2 cellular contexts compared by ENCODE assay signal in the genomic region with DNA sequence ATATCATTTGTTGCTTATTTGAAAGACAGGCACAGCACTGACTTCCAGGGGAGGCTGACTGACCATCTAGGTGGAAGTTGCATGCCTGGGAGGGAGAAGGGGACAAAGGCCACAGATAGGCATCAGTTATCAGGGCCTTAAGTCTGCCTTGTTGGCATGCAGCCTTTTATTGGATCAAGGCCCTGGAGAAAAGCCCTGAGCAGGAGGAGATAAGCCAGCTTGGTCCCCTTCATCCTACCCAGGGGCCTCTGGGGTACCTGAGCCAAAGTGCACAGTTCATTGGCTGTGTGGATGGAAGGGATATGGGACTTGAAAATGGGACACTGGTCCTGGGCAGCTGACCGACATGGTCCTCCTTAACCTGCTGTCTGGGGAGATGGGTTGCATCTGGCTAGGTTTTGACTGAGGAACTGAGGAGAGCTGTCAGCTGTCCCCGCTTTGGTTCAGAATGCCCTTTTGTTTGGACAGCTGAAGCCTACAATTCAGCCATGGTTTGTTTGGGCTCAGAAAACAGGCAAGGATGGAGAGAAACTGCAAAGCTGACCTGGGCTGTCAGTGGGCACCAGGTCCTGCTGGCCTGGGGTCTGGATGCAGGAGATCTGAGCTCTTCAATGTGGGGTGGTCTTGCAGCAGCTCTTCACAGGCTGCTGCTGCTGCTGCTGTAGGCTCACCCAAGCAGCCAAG.
A peak's percentile ranks its signal among the peaks of the same experiment; 100 is the strongest.
TF ChIP-seq lines count a peak whose summit lies in the region.

No MANE protein-coding gene starts in this region.

TF ChIP-seq in WTC11, 78 proteins besides CTCF, POLR2A, EP300 and RAD21:
- TF ChIP-seq, protein P1, sequence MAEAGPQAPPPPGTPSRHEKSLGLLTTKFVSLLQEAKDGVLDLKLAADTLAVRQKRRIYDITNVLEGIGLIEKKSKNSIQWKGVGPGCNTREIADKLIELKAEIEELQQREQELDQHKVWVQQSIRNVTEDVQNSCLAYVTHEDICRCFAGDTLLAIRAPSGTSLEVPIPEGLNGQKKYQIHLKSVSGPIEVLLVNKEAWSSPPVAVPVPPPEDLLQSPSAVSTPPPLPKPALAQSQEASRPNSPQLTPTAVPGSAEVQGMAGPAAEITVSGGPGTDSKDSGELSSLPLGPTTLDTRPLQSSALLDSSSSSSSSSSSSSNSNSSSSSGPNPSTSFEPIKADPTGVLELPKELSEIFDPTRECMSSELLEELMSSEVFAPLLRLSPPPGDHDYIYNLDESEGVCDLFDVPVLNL (CRISPR knock-in tag; IDR thresholded peaks at IDR 0.05; ENCODE audit: borderline replicate concordance, low read depth) = no peak
- no peak for TF ChIP-seq ZNF423 (CRISPR knock-in tag; IDR thresholded peaks at IDR 0.05)
- TF ChIP-seq ZNF416 (CRISPR knock-in tag; IDR thresholded peaks at IDR 0.05) = no peak
- TF ChIP-seq, protein P2, sequence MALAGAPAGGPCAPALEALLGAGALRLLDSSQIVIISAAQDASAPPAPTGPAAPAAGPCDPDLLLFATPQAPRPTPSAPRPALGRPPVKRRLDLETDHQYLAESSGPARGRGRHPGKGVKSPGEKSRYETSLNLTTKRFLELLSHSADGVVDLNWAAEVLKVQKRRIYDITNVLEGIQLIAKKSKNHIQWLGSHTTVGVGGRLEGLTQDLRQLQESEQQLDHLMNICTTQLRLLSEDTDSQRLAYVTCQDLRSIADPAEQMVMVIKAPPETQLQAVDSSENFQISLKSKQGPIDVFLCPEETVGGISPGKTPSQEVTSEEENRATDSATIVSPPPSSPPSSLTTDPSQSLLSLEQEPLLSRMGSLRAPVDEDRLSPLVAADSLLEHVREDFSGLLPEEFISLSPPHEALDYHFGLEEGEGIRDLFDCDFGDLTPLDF (CRISPR knock-in tag; IDR thresholded peaks at IDR 0.05) = no peak
- no peak for TF ChIP-seq JAZF1 (CRISPR knock-in tag; IDR thresholded peaks at IDR 0.05)
- TF ChIP-seq, protein P3, sequence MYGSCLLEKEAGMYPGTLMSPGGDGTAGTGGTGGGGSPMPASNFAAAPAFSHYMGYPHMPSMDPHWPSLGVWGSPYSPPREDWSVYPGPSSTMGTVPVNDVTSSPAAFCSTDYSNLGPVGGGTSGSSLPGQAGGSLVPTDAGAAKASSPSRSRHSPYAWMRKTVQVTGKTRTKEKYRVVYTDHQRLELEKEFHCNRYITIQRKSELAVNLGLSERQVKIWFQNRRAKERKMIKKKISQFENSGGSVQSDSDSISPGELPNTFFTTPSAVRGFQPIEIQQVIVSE (CRISPR knock-in tag; IDR thresholded peaks at IDR 0.05; ENCODE audit: borderline replicate concordance) = no peak
- TF ChIP-seq, protein P4, sequence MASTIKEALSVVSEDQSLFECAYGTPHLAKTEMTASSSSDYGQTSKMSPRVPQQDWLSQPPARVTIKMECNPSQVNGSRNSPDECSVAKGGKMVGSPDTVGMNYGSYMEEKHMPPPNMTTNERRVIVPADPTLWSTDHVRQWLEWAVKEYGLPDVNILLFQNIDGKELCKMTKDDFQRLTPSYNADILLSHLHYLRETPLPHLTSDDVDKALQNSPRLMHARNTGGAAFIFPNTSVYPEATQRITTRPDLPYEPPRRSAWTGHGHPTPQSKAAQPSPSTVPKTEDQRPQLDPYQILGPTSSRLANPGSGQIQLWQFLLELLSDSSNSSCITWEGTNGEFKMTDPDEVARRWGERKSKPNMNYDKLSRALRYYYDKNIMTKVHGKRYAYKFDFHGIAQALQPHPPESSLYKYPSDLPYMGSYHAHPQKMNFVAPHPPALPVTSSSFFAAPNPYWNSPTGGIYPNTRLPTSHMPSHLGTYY (CRISPR knock-in tag; IDR thresholded peaks at IDR 0.05) = no peak
- TF ChIP-seq, protein P5, sequence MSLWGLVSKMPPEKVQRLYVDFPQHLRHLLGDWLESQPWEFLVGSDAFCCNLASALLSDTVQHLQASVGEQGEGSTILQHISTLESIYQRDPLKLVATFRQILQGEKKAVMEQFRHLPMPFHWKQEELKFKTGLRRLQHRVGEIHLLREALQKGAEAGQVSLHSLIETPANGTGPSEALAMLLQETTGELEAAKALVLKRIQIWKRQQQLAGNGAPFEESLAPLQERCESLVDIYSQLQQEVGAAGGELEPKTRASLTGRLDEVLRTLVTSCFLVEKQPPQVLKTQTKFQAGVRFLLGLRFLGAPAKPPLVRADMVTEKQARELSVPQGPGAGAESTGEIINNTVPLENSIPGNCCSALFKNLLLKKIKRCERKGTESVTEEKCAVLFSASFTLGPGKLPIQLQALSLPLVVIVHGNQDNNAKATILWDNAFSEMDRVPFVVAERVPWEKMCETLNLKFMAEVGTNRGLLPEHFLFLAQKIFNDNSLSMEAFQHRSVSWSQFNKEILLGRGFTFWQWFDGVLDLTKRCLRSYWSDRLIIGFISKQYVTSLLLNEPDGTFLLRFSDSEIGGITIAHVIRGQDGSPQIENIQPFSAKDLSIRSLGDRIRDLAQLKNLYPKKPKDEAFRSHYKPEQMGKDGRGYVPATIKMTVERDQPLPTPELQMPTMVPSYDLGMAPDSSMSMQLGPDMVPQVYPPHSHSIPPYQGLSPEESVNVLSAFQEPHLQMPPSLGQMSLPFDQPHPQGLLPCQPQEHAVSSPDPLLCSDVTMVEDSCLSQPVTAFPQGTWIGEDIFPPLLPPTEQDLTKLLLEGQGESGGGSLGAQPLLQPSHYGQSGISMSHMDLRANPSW (CRISPR knock-in tag; conservative IDR thresholded peaks at IDR 0.05; ENCODE audit: low read depth) = no peak
- no peak for TF ChIP-seq ZNF138 (CRISPR knock-in tag; conservative IDR thresholded peaks at IDR 0.05)
- no peak for TF ChIP-seq TP53 (CRISPR knock-in tag; IDR thresholded peaks at IDR 0.05)
- no peak for TF ChIP-seq TEAD4 (CRISPR knock-in tag; IDR thresholded peaks at IDR 0.05)
- no peak for TF ChIP-seq GABPB1 (CRISPR knock-in tag; IDR thresholded peaks at IDR 0.05)
- TF ChIP-seq ATF1 (CRISPR knock-in tag; IDR thresholded peaks at IDR 0.05) = no peak
- TF ChIP-seq IRF2 (CRISPR knock-in tag; IDR thresholded peaks at IDR 0.05; ENCODE audit: borderline replicate concordance, low read depth) = no peak
- no peak for TF ChIP-seq ZNF317 (CRISPR knock-in tag; IDR thresholded peaks at IDR 0.05; ENCODE audit: borderline replicate concordance, low read depth)
- TF ChIP-seq CREB1 (CRISPR knock-in tag; IDR thresholded peaks at IDR 0.05) = no peak
- TF ChIP-seq ELF4 (CRISPR knock-in tag; IDR thresholded peaks at IDR 0.05; ENCODE audit: low read depth) = no peak

TF ChIP-seq in HepG2, 621 proteins besides CTCF, POLR2A, EP300 and RAD21 (continued from another document and continues in another):
- TF ChIP-seq, protein P6, sequence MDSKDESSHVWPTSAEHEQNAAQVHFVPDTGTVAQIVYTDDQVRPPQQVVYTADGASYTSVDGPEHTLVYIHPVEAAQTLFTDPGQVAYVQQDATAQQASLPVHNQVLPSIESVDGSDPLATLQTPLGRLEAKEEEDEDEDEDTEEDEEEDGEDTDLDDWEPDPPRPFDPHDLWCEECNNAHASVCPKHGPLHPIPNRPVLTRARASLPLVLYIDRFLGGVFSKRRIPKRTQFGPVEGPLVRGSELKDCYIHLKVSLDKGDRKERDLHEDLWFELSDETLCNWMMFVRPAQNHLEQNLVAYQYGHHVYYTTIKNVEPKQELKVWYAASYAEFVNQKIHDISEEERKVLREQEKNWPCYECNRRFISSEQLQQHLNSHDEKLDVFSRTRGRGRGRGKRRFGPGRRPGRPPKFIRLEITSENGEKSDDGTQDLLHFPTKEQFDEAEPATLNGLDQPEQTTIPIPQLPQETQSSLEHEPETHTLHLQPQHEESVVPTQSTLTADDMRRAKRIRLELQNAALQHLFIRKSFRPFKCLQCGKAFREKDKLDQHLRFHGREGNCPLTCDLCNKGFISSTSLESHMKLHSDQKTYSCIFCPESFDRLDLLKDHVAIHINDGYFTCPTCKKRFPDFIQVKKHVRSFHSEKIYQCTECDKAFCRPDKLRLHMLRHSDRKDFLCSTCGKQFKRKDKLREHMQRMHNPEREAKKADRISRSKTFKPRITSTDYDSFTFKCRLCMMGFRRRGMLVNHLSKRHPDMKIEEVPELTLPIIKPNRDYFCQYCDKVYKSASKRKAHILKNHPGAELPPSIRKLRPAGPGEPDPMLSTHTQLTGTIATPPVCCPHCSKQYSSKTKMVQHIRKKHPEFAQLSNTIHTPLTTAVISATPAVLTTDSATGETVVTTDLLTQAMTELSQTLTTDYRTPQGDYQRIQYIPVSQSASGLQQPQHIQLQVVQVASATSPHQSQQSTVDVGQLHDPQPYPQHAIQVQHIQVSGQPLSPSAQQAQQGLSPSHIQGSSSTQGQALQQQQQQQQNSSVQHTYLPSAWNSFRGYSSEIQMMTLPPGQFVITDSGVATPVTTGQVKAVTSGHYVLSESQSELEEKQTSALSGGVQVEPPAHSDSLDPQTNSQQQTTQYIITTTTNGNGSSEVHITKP (CRISPR knock-in tag; IDR thresholded peaks at IDR 0.05; ENCODE audit: low read depth) = no peak
- TF ChIP-seq CAMTA2 (CRISPR knock-in tag; IDR thresholded peaks at IDR 0.05; ENCODE audit: borderline replicate concordance) (no peak), GFI1 (CRISPR knock-in tag; IDR thresholded peaks at IDR 0.05; ENCODE audit: borderline replicate concordance) (no peak), ETV5 (CRISPR knock-in tag; IDR thresholded peaks at IDR 0.05; ENCODE audit: borderline replicate concordance) (peak; percentile 15; the same call in 1 of the 2 replicates), HMG20B (CRISPR knock-in tag; conservative IDR thresholded peaks at IDR 0.05) (no peak), PAX8 (CRISPR knock-in tag; IDR thresholded peaks at IDR 0.05; ENCODE audit: borderline replicate concordance) (no peak), CENPT (CRISPR knock-in tag; IDR thresholded peaks at IDR 0.05; ENCODE audit: low read depth) (no peak), MXI1 (IDR thresholded peaks at IDR 0.05; ENCODE audit: borderline replicate concordance, low read depth, low read length) (no peak), ZBTB7A (CRISPR knock-in tag; IDR thresholded peaks at IDR 0.05) (no peak), NFYC (CRISPR knock-in tag; IDR thresholded peaks at IDR 0.05) (no peak), HNRNPUL1 (IDR thresholded peaks at IDR 0.05; ENCODE audit: low read depth, low read length) (no peak), ZBTB8A (CRISPR knock-in tag; IDR thresholded peaks at IDR 0.05; ENCODE audit: borderline replicate concordance, low read depth) (no peak), ZKSCAN8 (CRISPR knock-in tag; IDR thresholded peaks at IDR 0.05; ENCODE audit: borderline replicate concordance) (no peak)
- TF ChIP-seq, protein P7, sequence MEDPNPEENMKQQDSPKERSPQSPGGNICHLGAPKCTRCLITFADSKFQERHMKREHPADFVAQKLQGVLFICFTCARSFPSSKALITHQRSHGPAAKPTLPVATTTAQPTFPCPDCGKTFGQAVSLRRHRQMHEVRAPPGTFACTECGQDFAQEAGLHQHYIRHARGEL (CRISPR knock-in tag; IDR thresholded peaks at IDR 0.05) = no peak
- TF ChIP-seq, protein P8, sequence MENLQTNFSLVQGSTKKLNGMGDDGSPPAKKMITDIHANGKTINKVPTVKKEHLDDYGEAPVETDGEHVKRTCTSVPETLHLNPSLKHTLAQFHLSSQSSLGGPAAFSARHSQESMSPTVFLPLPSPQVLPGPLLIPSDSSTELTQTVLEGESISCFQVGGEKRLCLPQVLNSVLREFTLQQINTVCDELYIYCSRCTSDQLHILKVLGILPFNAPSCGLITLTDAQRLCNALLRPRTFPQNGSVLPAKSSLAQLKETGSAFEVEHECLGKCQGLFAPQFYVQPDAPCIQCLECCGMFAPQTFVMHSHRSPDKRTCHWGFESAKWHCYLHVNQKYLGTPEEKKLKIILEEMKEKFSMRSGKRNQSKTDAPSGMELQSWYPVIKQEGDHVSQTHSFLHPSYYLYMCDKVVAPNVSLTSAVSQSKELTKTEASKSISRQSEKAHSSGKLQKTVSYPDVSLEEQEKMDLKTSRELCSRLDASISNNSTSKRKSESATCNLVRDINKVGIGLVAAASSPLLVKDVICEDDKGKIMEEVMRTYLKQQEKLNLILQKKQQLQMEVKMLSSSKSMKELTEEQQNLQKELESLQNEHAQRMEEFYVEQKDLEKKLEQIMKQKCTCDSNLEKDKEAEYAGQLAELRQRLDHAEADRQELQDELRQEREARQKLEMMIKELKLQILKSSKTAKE (CRISPR knock-in tag; IDR thresholded peaks at IDR 0.05; ENCODE audit: borderline replicate concordance) = no peak
- TF ChIP-seq, protein P9, sequence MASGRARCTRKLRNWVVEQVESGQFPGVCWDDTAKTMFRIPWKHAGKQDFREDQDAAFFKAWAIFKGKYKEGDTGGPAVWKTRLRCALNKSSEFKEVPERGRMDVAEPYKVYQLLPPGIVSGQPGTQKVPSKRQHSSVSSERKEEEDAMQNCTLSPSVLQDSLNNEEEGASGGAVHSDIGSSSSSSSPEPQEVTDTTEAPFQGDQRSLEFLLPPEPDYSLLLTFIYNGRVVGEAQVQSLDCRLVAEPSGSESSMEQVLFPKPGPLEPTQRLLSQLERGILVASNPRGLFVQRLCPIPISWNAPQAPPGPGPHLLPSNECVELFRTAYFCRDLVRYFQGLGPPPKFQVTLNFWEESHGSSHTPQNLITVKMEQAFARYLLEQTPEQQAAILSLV (CRISPR knock-in tag; IDR thresholded peaks at IDR 0.05; ENCODE audit: borderline replicate concordance) = no peak
- TF ChIP-seq, protein P10, sequence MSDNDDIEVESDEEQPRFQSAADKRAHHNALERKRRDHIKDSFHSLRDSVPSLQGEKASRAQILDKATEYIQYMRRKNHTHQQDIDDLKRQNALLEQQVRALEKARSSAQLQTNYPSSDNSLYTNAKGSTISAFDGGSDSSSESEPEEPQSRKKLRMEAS (IDR thresholded peaks at IDR 0.05) = no peak
- TF ChIP-seq, protein P11, sequence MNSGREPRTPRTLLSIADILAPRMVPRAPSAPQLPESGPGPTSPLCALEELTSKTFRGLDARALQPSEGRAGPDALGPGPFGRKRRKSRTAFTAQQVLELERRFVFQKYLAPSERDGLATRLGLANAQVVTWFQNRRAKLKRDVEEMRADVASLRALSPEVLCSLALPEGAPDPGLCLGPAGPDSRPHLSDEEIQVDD (CRISPR knock-in tag; IDR thresholded peaks at IDR 0.05; ENCODE audit: borderline replicate concordance) = no peak
- TF ChIP-seq, protein P12, sequence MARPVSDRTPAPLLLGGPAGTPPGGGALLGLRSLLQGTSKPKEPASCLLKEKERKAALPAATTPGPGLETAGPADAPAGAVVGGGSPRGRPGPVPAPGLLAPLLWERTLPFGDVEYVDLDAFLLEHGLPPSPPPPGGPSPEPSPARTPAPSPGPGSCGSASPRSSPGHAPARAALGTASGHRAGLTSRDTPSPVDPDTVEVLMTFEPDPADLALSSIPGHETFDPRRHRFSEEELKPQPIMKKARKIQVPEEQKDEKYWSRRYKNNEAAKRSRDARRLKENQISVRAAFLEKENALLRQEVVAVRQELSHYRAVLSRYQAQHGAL (CRISPR knock-in tag; IDR thresholded peaks at IDR 0.05; ENCODE audit: not compliant biosample characterization) = no peak
